Comparison of ENCODE assay signal across 7 cellular contexts in the genomic region with DNA sequence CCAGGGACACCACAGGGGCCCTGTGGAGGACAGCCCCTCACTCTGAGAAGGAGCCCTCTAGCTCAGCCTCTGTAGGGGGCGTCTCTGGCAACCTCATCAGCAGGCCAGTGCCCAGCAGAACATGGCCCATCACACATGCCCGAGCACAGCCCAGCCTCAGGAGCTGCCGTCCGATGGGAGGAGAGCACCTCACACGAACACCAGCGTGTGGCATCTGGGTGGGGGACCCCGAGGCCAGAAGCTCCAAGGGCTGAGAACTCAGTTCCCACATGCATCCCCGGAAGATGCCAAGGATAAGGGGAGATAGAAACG. TPM values are rescaled to one million over a fixed set of nuclear protein-coding genes. Genes with fewer than 3 reads are reported as not detected.
A peak's percentile ranks its signal among the peaks of the same experiment; 100 is the strongest.
DNase-seq lines count a peak whose midpoint lies in the region; ATAC-seq and TF ChIP-seq lines count a peak whose summit lies in the region.
"Had no signal": no experiment of that assay in that cellular context is flagged by ENCODE, and none has a peak within 500 bp of the region (broad histone marks: within the 10 kb centered on the region; RNA-seq: fewer than 3 reads in every experiment).

No MANE protein-coding gene starts in this region.

- no peaks in the 10 kb centered on the region for H3K9me2 ChIP-seq in hepatocyte (replicated peaks; ENCODE audit: insufficient read depth)

- H4K20me1 ChIP-seq in hepatocyte (ENCODE audit: insufficient read depth, poor library complexity, severe bottlenecking), result peaks cover 51% of the 10 kb centered on the region

- TF ChIP-seq POLR2A in spleen (IDR thresholded peaks at IDR 0.05) (no peak), GM18505 (IDR thresholded peaks at IDR 0.05; ENCODE audit: borderline replicate concordance, extremely low read depth, insufficient read depth, insufficient read length) (no peak)

- H3K79me2 ChIP-seq in hepatocyte, result peaks cover 96% of the 10 kb centered on the region

- no peak for ATAC-seq in GM18505 (IDR thresholded peaks at IDR 0.05; ENCODE audit: unreplicated experiment)

- WGBS in hepatocyte (ENCODE audit: low lambda C conversion rate, missing lambda C conversion rate), result 95% methylated on average over 9 of the region's 9 CpGs
- WGBS in spleen, 5 donors, result 69 to 97% (median 70%) methylated on average over 9 of the region's 9 CpGs

- TF ChIP-seq CTCF in hepatocyte (IDR thresholded peaks at IDR 0.05; ENCODE audit: poor library complexity), result no peak
- no peak for TF ChIP-seq CTCF in spleen (IDR thresholded peaks at IDR 0.05 in 8 of 11, conservative IDR thresholded peaks at IDR 0.05 in 3 of 11)

- no peaks in the 10 kb centered on the region for H3K27me3 ChIP-seq in hepatocyte
- no peaks in the 10 kb centered on the region for H3K27me3 ChIP-seq in spleen (replicated peaks in 1 of 7)

- H2AFZ ChIP-seq in hepatocyte, result no peak overlapping the region

- H3K36me3 ChIP-seq in hepatocyte (replicated peaks; ENCODE audit: insufficient read depth, low read depth) (no peaks in the 10 kb centered on the region), spleen (peaks cover 0 to 66% (median 15%) of the 10 kb centered on the region in 6 donors)

- no peak overlapping the region for H3K4me2 ChIP-seq in hepatocyte

- DNase-seq in hepatocyte (ENCODE audit: low spot score) (no peak), spleen (no peak), hypothalamus (lab: John Stamatoyannopoulos, UW) (no peak), epidermal melanocyte (ENCODE audit: insufficient read length, low spot score) (no peak)
- DNase-seq: NCI-H1105 had no signal

- peaks cover 64% of the 10 kb centered on the region for H3K4me1 ChIP-seq in hepatocyte (ENCODE audit: insufficient read depth)
- H3K4me1 ChIP-seq in spleen, result peaks cover 62 to 100% (median 94%) of the 10 kb centered on the region in 6 donors

- H3K27ac ChIP-seq in angular gyrus (ENCODE audit: low read depth, low read length) (peak overlapping the region; percentile 13), hepatocyte (peak overlapping the region; percentile 98), spleen (peak overlapping the region; percentile 13 to 89 (median 82))

- intact Hi-C loops in spleen (cut with DNase I; ENCODE audit: low total_unique reads), result no loop called here

- H3K4me3 ChIP-seq in hepatocyte, result no peak overlapping the region
- H3K4me3 ChIP-seq in spleen, result peak overlapping the region in 1 of 8 donors; percentile 4

- H3K9me3 ChIP-seq in hepatocyte (ENCODE audit: low read depth) (no peaks in the 10 kb centered on the region), spleen (no peaks in the 10 kb centered on the region)

RNA-seq across cellular contexts. Expression of a gene that starts 11.3 kb away (rescaled TPM):
- total RNA-seq in hepatocyte, result 71.8 and 81.7 TPM in 2 replicates
- 111 and 114 TPM in 2 replicates for polyA plus RNA-seq in hepatocyte
- total RNA-seq in spleen, result 10 to 100 TPM; 37.2 to 77.4 (median 66.2) TPM
- 10 to 100 TPM; 26.1 to 44.0 (median 31.3) TPM for polyA plus RNA-seq in spleen

RNA-seq across cellular contexts. Expression of a gene that starts 13.4 kb away (rescaled TPM):
- total RNA-seq in hepatocyte, result 5.5 and 6.2 TPM in 2 replicates
- 6.5 and 11.1 TPM in 2 replicates for polyA plus RNA-seq in hepatocyte
- total RNA-seq in spleen, result 10 to 100 TPM in 5 of 7 donors, 1 to 10 TPM in 2; 9.4 to 17.9 (median 10.6) TPM
- 1 to 10 TPM; 3.8 to 7.4 (median 5.7) TPM for polyA plus RNA-seq in spleen

RNA-seq across cellular contexts. Expression of a gene that starts 45.7 kb away (rescaled TPM):
- total RNA-seq in hepatocyte, result 11.2 and 16.6 TPM in 2 replicates
- polyA plus RNA-seq in hepatocyte, result 17.0 and 21.9 TPM in 2 replicates
- total RNA-seq in spleen, result 10 to 100 TPM in 4 of 7 donors, 1 to 10 TPM in 3; 6.4 to 24.2 (median 13.8) TPM
- polyA plus RNA-seq in spleen, result 10 to 100 TPM; 17.1 to 24.0 (median 17.9) TPM

RNA-seq across cellular contexts. Expression of a gene that starts 50.4 kb away (rescaled TPM):
- total RNA-seq in hepatocyte (27.5 and 28.1 TPM in 2 replicates), spleen (1 to 10 TPM in 4 of 7 donors, under 1 TPM in 2, not detected in 1; 0.79 to 5.1 (median 1.6) TPM)
- polyA plus RNA-seq in hepatocyte (34.4 and 45.2 TPM in 2 replicates), spleen (1 to 10 TPM; 2.1 to 2.9 (median 2.5) TPM)

Comparison
In these comparisons a context has a peak if more than half of its experiments do, and no peak if none do; other contexts are left out.
1. H3K27ac ChIP-seq: peak in every context shown above with its lines; median percentile 98 in hepatocyte; 82 in spleen; 13 in angular gyrus.